In the genomic region with DNA sequence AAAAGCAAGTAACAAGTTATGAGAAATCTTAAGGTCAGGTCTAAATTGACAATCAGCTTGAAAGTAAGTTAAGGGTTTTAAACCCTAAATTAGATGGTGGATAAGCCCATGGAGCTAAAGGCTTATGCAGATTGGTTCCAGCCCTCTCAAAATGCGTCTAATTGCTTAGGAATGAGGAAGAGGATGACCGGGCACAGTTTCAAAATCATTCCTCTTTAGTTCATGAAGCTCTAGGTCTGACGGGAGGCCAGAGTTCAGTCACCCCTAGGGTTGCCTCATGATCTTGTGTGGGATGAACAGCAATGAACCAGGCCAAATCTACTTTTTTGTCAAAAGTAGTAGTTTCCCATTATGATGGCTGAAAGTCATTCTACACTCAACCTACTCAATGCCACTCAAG, we compare ENCODE assay signal across 8 cellular contexts.
DNase-seq lines count a peak whose midpoint lies in the region; ATAC-seq, FAIRE-seq and TF ChIP-seq lines count a peak whose summit lies in the region.

No MANE protein-coding gene starts in this region.

- H3K9me3 ChIP-seq in HUES64 (ENCODE audit: insufficient read depth, low read depth, low read length) (no peaks in the 10 kb centered on the region), body of pancreas (no peaks in the 10 kb centered on the region)

- DNase-seq in body of pancreas (peak; percentile 38 to 73 (median 46)), left colon (peak in 1 of 2 donors; percentile 48), stromal cell of bone marrow (ENCODE audit: low read depth) (peak; percentile 34), SHP77 treated with DMSO at 0.1 percent for 48 hours (lab: John Stamatoyannopoulos, UW) (no peak), RCC 7860 (ENCODE audit: low spot score) (no peak), dedifferentiated amniotic fluid mesenchymal stem cell (ENCODE audit: extremely low spot score) (no peak)

- no peak for TF ChIP-seq POLR2A in body of pancreas (IDR thresholded peaks at IDR 0.05)

- no peak for FAIRE-seq in RCC 7860 (lab: Jason Lieb, UNC)

- H3K27me3 ChIP-seq in HUES64 (ENCODE audit: insufficient read depth, low read length), result no peaks in the 10 kb centered on the region
- no peaks in the 10 kb centered on the region for H3K27me3 ChIP-seq in body of pancreas

- no peak overlapping the region for H3K4me3 ChIP-seq in HUES64 (ENCODE audit: low read length)
- H3K4me3 ChIP-seq in body of pancreas, result no peak overlapping the region

- intact Hi-C loops in body of pancreas (cut with DNase I) (no loop called here), left colon (cut with DNase I, micrococcal nuclease) (no loop called here)

- H3K36me3 ChIP-seq in HUES64 (ENCODE audit: insufficient read depth, low read length), result peaks cover 6% of the 10 kb centered on the region
- H3K36me3 ChIP-seq in body of pancreas (replicated peaks in 1 of 2; ENCODE audit: insufficient read depth in 1 of 2, low read depth in 2 of 2), result no peaks in the 10 kb centered on the region

- H3K4me1 ChIP-seq in HUES64 (ENCODE audit: insufficient read depth, low read length) (peaks cover 25% of the 10 kb centered on the region), body of pancreas (peaks cover 62% of the 10 kb centered on the region)

- no peak for TF ChIP-seq CTCF in body of pancreas (IDR thresholded peaks at IDR 0.05)

- 67% methylated on average over 3 of the region's 3 CpGs for WGBS in HUES64
- WGBS in body of pancreas, 2 donors, result 20 to 23% methylated on average over 3 of the region's 3 CpGs

- ATAC-seq in body of pancreas, result peak; percentile 76
- peak; percentile 64 for ATAC-seq in left colon
- no peak for ATAC-seq in HG03097 (IDR thresholded peaks at IDR 0.05; ENCODE audit: low FRiP score, unreplicated experiment)

- peak overlapping the region; percentile 43; the same call in 1 of the 2 replicates for H3K9ac ChIP-seq in HUES64 (ENCODE audit: low read depth, low read length)

- peak overlapping the region; percentile 7 for H3K27ac ChIP-seq in HUES64 (ENCODE audit: low read depth, low read length)
- peak overlapping the region; percentile 13 to 75 (median 44) for H3K27ac ChIP-seq in body of pancreas

Comparison
In these comparisons a context has a peak if more than half of its experiments do, and no peak if none do; other contexts are left out.
1. DNase-seq: peak in body of pancreas (4 of 4) and stromal cell of bone marrow (single experiment); none in SHP77 treated with DMSO at 0.1 percent for 48 hours (single experiment), RCC 7860 (single experiment) and dedifferentiated amniotic fluid mesenchymal stem cell (single experiment).